Comparison of ENCODE assay signal across 8 cellular contexts in the genomic region with DNA sequence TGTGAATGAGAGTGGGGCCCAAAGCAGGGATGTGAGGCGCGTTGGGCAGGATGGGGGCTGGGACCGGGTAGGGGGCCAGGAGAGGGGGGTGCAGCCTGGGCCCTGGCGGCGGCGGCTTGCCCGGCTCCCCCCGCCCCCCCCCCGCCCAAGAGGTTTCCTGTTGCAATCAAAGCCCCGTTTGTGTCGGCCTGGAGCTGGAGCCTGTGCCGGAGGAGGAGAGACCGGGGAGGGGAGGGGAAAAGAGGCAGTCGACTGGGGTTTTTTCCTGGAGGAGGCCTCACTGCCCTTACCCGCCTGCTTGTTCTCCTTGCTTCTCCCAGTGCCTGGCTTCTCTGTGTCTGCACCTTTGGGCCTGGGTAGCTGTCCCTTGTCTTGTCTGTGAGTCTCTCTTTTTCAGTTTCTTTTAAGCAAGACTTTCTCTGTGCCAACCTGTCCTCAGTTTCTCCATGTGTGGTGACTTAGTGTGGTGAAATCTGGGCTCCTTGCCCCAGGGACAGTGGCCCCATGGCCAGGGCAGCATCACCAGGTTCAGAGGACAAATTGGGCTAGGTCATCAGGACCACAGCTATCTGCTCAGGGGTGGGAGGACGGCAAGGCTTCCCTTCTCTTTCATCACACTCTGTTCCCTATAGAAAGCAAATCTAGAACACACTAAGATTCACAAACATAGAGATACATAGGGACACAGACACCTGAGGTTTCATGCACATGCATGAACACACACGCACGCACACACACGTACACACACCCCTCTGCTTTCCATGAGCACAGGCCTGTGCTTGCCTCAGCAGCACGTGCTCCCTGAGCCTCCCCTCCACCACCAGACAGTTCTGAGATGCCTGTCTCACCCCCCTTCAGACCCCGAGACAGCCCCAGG. TPM values are rescaled to one million over a fixed set of nuclear protein-coding genes. Genes with fewer than 3 reads are reported as not detected.
DNase-seq lines count a peak whose midpoint lies in the region; ATAC-seq, FAIRE-seq and TF ChIP-seq lines count a peak whose summit lies in the region.

No MANE protein-coding gene starts in this region.

- no peak for ATAC-seq in left lobe of liver
- ATAC-seq in GM21360 (IDR thresholded peaks at IDR 0.05; ENCODE audit: unreplicated experiment) = no peak

- peak overlapping the region; percentile 84 for H3K27ac Mint-ChIP-seq in activated CD4-positive, alpha-beta T cell treated with anti-CD3 and anti-CD28 coated beads, Interleukin-2, amount 10 ng/mL, durations not matched to agents 24 days and 14 days

- FAIRE-seq in keratinocyte (lab: Jason Lieb, UNC) = peak; percentile 56

- no peak for TF ChIP-seq POLR2A in tibial nerve (IDR thresholded peaks at IDR 0.05)

- peak overlapping the region; percentile 76 for H3K9ac ChIP-seq in keratinocyte (ENCODE audit: control insufficient read depth, extremely low read depth, insufficient read depth, low read length)

- peaks cover 59% of the 10 kb centered on the region for H3K4me1 ChIP-seq in keratinocyte (ENCODE audit: control insufficient read depth, extremely low read depth, insufficient read depth, low read length)
- H3K4me1 ChIP-seq in tibial nerve = peaks cover 5 to 60% (median 43%) of the 10 kb centered on the region in 4 donors

- H3K36me3 ChIP-seq in keratinocyte (ENCODE audit: control insufficient read depth in 2 of 2, extremely low read depth in 1 of 2, insufficient read depth in 2 of 2, low read length in 2 of 2) (peaks cover 2 to 6% of the 10 kb centered on the region in 2 experiments), tibial nerve (peaks cover 0 to 17% (median 0%) of the 10 kb centered on the region in 3 donors)

- H3K79me2 ChIP-seq in keratinocyte (ENCODE audit: control insufficient read depth, insufficient read depth, low read length) = peaks cover 14% of the 10 kb centered on the region

- H3K27me3 Mint-ChIP-seq in activated CD4-positive, alpha-beta T cell treated with anti-CD3 and anti-CD28 coated beads, Interleukin-2, amount 10 ng/mL, durations not matched to agents 24 days and 14 days = peaks cover 1% of the 10 kb centered on the region

- H2AFZ ChIP-seq in keratinocyte (ENCODE audit: control insufficient read depth, low read length) = no peak overlapping the region

- H4K20me1 ChIP-seq in keratinocyte (ENCODE audit: control insufficient read depth, extremely low read depth, insufficient read depth, low read length) = peaks cover 4% of the 10 kb centered on the region

- H3K9me3 ChIP-seq in keratinocyte (ENCODE audit: control insufficient read depth, low read depth, low read length) (no peaks in the 10 kb centered on the region), tibial nerve (no peaks in the 10 kb centered on the region)

- no peaks in the 10 kb centered on the region for H3K27me3 ChIP-seq in keratinocyte (ENCODE audit: control insufficient read depth, extremely low read depth, insufficient read depth, low read length)
- no peaks in the 10 kb centered on the region for H3K27me3 ChIP-seq in tibial nerve

- whole genome bisulfite sequencing in tibial nerve, 2 donors = 15 to 26% methylated on average over 13 to 21 of the region's 21 CpGs

- H3K4me3 ChIP-seq in astrocyte of the spinal cord (ENCODE audit: low read depth, low read length) (no peak overlapping the region), keratinocyte (ENCODE audit: control insufficient read depth in 2 of 3, extremely low read depth in 1 of 3, insufficient read depth in 2 of 3, low read depth in 1 of 3, low read length in 3 of 3) (peak overlapping the region in 2 of 3 experiments; percentile 13 to 42), tibial nerve (no peak overlapping the region)

- no peak for TF ChIP-seq CTCF in astrocyte of the spinal cord (IDR thresholded peaks at IDR 0.05; ENCODE audit: low read depth, low read length)
- TF ChIP-seq CTCF in keratinocyte (optimal IDR thresholded peaks at IDR 0.05 in 1 of 3, IDR thresholded peaks at IDR 0.05 in 1 of 3, conservative IDR thresholded peaks at IDR 0.05 in 1 of 3; ENCODE audit: extremely low read depth in 1 of 3, insufficient read depth in 2 of 3, low read length in 3 of 3) = no peak
- no peak for TF ChIP-seq CTCF in tibial nerve (IDR thresholded peaks at IDR 0.05)

- H3K4me2 ChIP-seq in keratinocyte (ENCODE audit: control insufficient read depth, extremely low read depth, insufficient read depth, low read depth, low read length) = peak overlapping the region; percentile 83

- no peak for TF ChIP-seq EP300 in tibial nerve (IDR thresholded peaks at IDR 0.05)

- in situ Hi-C loops in astrocyte of the spinal cord (cut with HindIII; ENCODE audit: low sequenced_read_pairs) = no loop called here

- H3K36me3 Mint-ChIP-seq in activated CD4-positive, alpha-beta T cell treated with anti-CD3 and anti-CD28 coated beads, Interleukin-2, amount 10 ng/mL, durations not matched to agents 24 days and 14 days (ENCODE audit: low read depth) = peaks cover 27% of the 10 kb centered on the region

- intact Hi-C loops in activated CD4-positive, alpha-beta T cell treated with anti-CD3 and anti-CD28 coated beads, Interleukin-2, amount 10 ng/mL, durations not matched to agents 24 days and 14 days (cut with micrococcal nuclease) = no loop called here

- no peaks in the 10 kb centered on the region for H3K9me3 Mint-ChIP-seq in activated CD4-positive, alpha-beta T cell treated with anti-CD3 and anti-CD28 coated beads, Interleukin-2, amount 10 ng/mL, durations not matched to agents 24 days and 14 days

- DNase-seq in activated CD4-positive, alpha-beta T cell treated with anti-CD3 and anti-CD28 coated beads, Interleukin-2, amount 10 ng/mL, durations not matched to agents 24 days and 14 days = peak; percentile 77
- no peak for DNase-seq in activated CD4-positive, alpha-beta T cell treated with anti-CD3 and anti-CD28 coated beads for 1 hour
- peak; percentile 62 for DNase-seq in astrocyte of the spinal cord (ENCODE audit: low read depth, low spot score)
- no peak for DNase-seq in keratinocyte (ENCODE audit: low read depth, low spot score)
- DNase-seq in tibial nerve (ENCODE audit: low spot score in 2 of 2) = peak in 1 of 2 donors; percentile 31
- DNase-seq in left lobe of liver (ENCODE audit: low spot score) = no peak
- DNase-seq in stimulated activated CD4-positive, alpha-beta T cell treated with anti-CD3 and anti-CD28 coated beads, Interleukin-15, amount 100 ng/mL, for 24 hours = no peak

- dilution Hi-C loops in keratinocyte (cut with MboI; ENCODE audit: extremely low pct_ligation_motif_present, low sequenced_read_pairs) = no loop called here

- H3K27ac ChIP-seq in keratinocyte (ENCODE audit: control insufficient read depth, insufficient read depth, low read length) = peak overlapping the region; percentile 93
- H3K27ac ChIP-seq in tibial nerve = peak overlapping the region; percentile 92 to 100 (median 96)

- no peaks in the 10 kb centered on the region for H3K9me1 ChIP-seq in keratinocyte (ENCODE audit: control insufficient read depth, extremely low read depth, insufficient read depth, low read length)

- peaks cover 69% of the 10 kb centered on the region for H3K4me1 Mint-ChIP-seq in activated CD4-positive, alpha-beta T cell treated with anti-CD3 and anti-CD28 coated beads, Interleukin-2, amount 10 ng/mL, durations not matched to agents 24 days and 14 days

- H3K4me3 Mint-ChIP-seq in activated CD4-positive, alpha-beta T cell treated with anti-CD3 and anti-CD28 coated beads, Interleukin-2, amount 10 ng/mL, durations not matched to agents 24 days and 14 days = peak overlapping the region; percentile 78

RNA-seq across cellular contexts. Expression of a gene that starts 8.4 kb away (rescaled TPM):
- 57.2 and 58.5 TPM in 2 replicates for total RNA-seq in activated CD4-positive, alpha-beta T cell treated with anti-CD3 and anti-CD28 coated beads, Interleukin-2, amount 10 ng/mL, durations not matched to agents 24 days and 14 days
- 26.4 to 31.5 TPM (median 30.9 TPM) in 3 replicates for polyA plus RNA-seq in keratinocyte
- polyA plus RNA-seq in keratinocyte (2011; ENCODE audit: low read depth) = 43.6 TPM
- polyA plus RNA-seq in keratinocyte (2011; cell fraction: cytosol; rRNA removed) = 26.0 and 36.6 TPM in 2 replicates
- 31.8 and 38.9 TPM in 2 replicates for polyA plus RNA-seq in keratinocyte (2011; cell fraction: nucleus; rRNA removed)
- polyA plus RNA-seq in keratinocyte (2012; ENCODE audit: low replicate concordance) = 39.6 and 84.0 TPM in 2 replicates
- 48.5 to 64.1 TPM (median 57.6 TPM) in 3 replicates for polyA minus RNA-seq in keratinocyte
- polyA minus RNA-seq in keratinocyte (2011; cell fraction: cytosol; rRNA and poly(A)+ RNA removed) = 42.2 TPM
- polyA minus RNA-seq in keratinocyte (2011; cell fraction: nucleus; rRNA and poly(A)+ RNA removed) = 24.9 and 25.7 TPM in 2 replicates
- total RNA-seq in tibial nerve (10 to 100 TPM; 28.0 to 32.3 (median 31.4) TPM), left lobe of liver (2.5 TPM)

RNA-seq across cellular contexts. Expression of a gene that starts 16.6 kb away (rescaled TPM):
- total RNA-seq in activated CD4-positive, alpha-beta T cell treated with anti-CD3 and anti-CD28 coated beads, Interleukin-2, amount 10 ng/mL, durations not matched to agents 24 days and 14 days = 226 and 239 TPM in 2 replicates
- 0.58 to 2.4 TPM (median 0.83 TPM) in 3 replicates for polyA plus RNA-seq in keratinocyte
- polyA plus RNA-seq in keratinocyte (2011; ENCODE audit: low read depth) = 4.2 TPM
- polyA plus RNA-seq in keratinocyte (2011; cell fraction: cytosol; rRNA removed) = 0.19 and 0.21 TPM in 2 replicates
- polyA plus RNA-seq in keratinocyte (2011; cell fraction: nucleus; rRNA removed) = 7.8 and 8.3 TPM in 2 replicates
- 0.76 and 8.4 TPM in 2 replicates for polyA plus RNA-seq in keratinocyte (2012; ENCODE audit: low replicate concordance)
- polyA minus RNA-seq in keratinocyte = 3.5 to 9.8 TPM (median 4.8 TPM) in 3 replicates
- polyA minus RNA-seq in keratinocyte (2011; cell fraction: cytosol; rRNA and poly(A)+ RNA removed) = not detected
- 3.8 and 4.5 TPM in 2 replicates for polyA minus RNA-seq in keratinocyte (2011; cell fraction: nucleus; rRNA and poly(A)+ RNA removed)
- 10 to 100 TPM in 2 of 4 donors, 1 to 10 TPM in 2; 3.6 to 15.1 (median 8.9) TPM for total RNA-seq in tibial nerve
- total RNA-seq in left lobe of liver = 8.6 TPM

RNA-seq across cellular contexts. Expression of a gene that starts 42.9 kb away (rescaled TPM):
- total RNA-seq in activated CD4-positive, alpha-beta T cell treated with anti-CD3 and anti-CD28 coated beads, Interleukin-2, amount 10 ng/mL, durations not matched to agents 24 days and 14 days = 21.6 and 25.6 TPM in 2 replicates
- polyA plus RNA-seq in keratinocyte = 7.9 to 29.5 TPM (median 19.5 TPM) in 3 replicates
- 8.0 TPM for polyA plus RNA-seq in keratinocyte (2011; ENCODE audit: low read depth)
- 1.4 and 1.9 TPM in 2 replicates for polyA plus RNA-seq in keratinocyte (2011; cell fraction: cytosol; rRNA removed)
- 126 and 152 TPM in 2 replicates for polyA plus RNA-seq in keratinocyte (2011; cell fraction: nucleus; rRNA removed)
- polyA plus RNA-seq in keratinocyte (2012; ENCODE audit: low replicate concordance) = 5.8 and 23.3 TPM in 2 replicates
- 5.6 to 17.6 TPM (median 17.2 TPM) in 3 replicates for polyA minus RNA-seq in keratinocyte
- polyA minus RNA-seq in keratinocyte (2011; cell fraction: cytosol; rRNA and poly(A)+ RNA removed) = 3.1 TPM
- polyA minus RNA-seq in keratinocyte (2011; cell fraction: nucleus; rRNA and poly(A)+ RNA removed) = 20.0 and 28.5 TPM in 2 replicates
- total RNA-seq in tibial nerve = 10 to 100 TPM; 52.4 to 90.6 (median 78.7) TPM
- 53.6 TPM for total RNA-seq in left lobe of liver

RNA-seq across cellular contexts. Expression of a gene that starts 43.1 kb away (rescaled TPM):
- total RNA-seq in activated CD4-positive, alpha-beta T cell treated with anti-CD3 and anti-CD28 coated beads, Interleukin-2, amount 10 ng/mL, durations not matched to agents 24 days and 14 days = 44.0 and 50.5 TPM in 2 replicates
- polyA plus RNA-seq in keratinocyte = 6.5 to 11.8 TPM (median 10.3 TPM) in 3 replicates
- polyA plus RNA-seq in keratinocyte (2011; ENCODE audit: low read depth) = 9.7 TPM
- polyA plus RNA-seq in keratinocyte (2011; cell fraction: cytosol; rRNA removed) = 3.6 and 4.5 TPM in 2 replicates
- polyA plus RNA-seq in keratinocyte (2011; cell fraction: nucleus; rRNA removed) = 21.7 and 25.7 TPM in 2 replicates
- 5.5 and 6.5 TPM in 2 replicates for polyA plus RNA-seq in keratinocyte (2012; ENCODE audit: low replicate concordance)
- 3.8 to 17.4 TPM (median 15.6 TPM) in 3 replicates for polyA minus RNA-seq in keratinocyte
- polyA minus RNA-seq in keratinocyte (2011; cell fraction: cytosol; rRNA and poly(A)+ RNA removed) = 3.3 TPM
- polyA minus RNA-seq in keratinocyte (2011; cell fraction: nucleus; rRNA and poly(A)+ RNA removed) = 8.7 and 9.6 TPM in 2 replicates
- total RNA-seq in tibial nerve (10 to 100 TPM; 10.2 to 67.7 (median 22.7) TPM), left lobe of liver (25.9 TPM)

RNA-seq across cellular contexts. Expression of a gene that starts 44.5 kb away (rescaled TPM):
- 71.8 and 76.7 TPM in 2 replicates for total RNA-seq in activated CD4-positive, alpha-beta T cell treated with anti-CD3 and anti-CD28 coated beads, Interleukin-2, amount 10 ng/mL, durations not matched to agents 24 days and 14 days
- polyA plus RNA-seq in keratinocyte = 0.80 to 3.7 TPM (median 3.7 TPM) in 3 replicates
- polyA plus RNA-seq in keratinocyte (2011; ENCODE audit: low read depth) = 1.3 TPM
- 0.46 and 0.64 TPM in 2 replicates for polyA plus RNA-seq in keratinocyte (2011; cell fraction: cytosol; rRNA removed)
- polyA plus RNA-seq in keratinocyte (2011; cell fraction: nucleus; rRNA removed) = 4.3 and 5.5 TPM in 2 replicates
- 1.0 and 3.0 TPM in 2 replicates for polyA plus RNA-seq in keratinocyte (2012; ENCODE audit: low replicate concordance)
- 1.5 to 9.7 TPM (median 5.8 TPM) in 3 replicates for polyA minus RNA-seq in keratinocyte
- 2.9 TPM for polyA minus RNA-seq in keratinocyte (2011; cell fraction: cytosol; rRNA and poly(A)+ RNA removed)
- 2.1 and 2.9 TPM in 2 replicates for polyA minus RNA-seq in keratinocyte (2011; cell fraction: nucleus; rRNA and poly(A)+ RNA removed)
- total RNA-seq in tibial nerve (1 to 10 TPM in 3 of 4 donors, not detected in 1; 2.2 to 8.7 (median 2.5) TPM), left lobe of liver (0.73 TPM)

Comparison
In these comparisons a context has a peak if more than half of its experiments do, and no peak if none do; other contexts are left out.
1. DNase-seq: peak in activated CD4-positive, alpha-beta T cell treated with anti-CD3 and anti-CD28 coated beads, Interleukin-2, amount 10 ng/mL, durations not matched to agents 24 days and 14 days (single experiment) and astrocyte of the spinal cord (single experiment); none in activated CD4-positive, alpha-beta T cell treated with anti-CD3 and anti-CD28 coated beads for 1 hour (single experiment), keratinocyte (single experiment), left lobe of liver (single experiment) and stimulated activated CD4-positive, alpha-beta T cell treated with anti-CD3 and anti-CD28 coated beads, Interleukin-15, amount 100 ng/mL, for 24 hours (single experiment).
2. H3K4me3 ChIP-seq: peak in keratinocyte (2 of 3); none in astrocyte of the spinal cord (single experiment) and tibial nerve (0 of 4).
3. RNA of a gene that starts 16.6 kb away (total RNA-seq): 226 to 239 TPM in activated CD4-positive, alpha-beta T cell treated with anti-CD3 and anti-CD28 coated beads, Interleukin-2, amount 10 ng/mL, durations not matched to agents 24 days and 14 days; 3.6 to 15.1 TPM in tibial nerve and 8.6 TPM in left lobe of liver (single experiment); every median in the first group is over 10 times any median in the second.